ENCODE assay signal across 1 cellular context in the genomic region with DNA sequence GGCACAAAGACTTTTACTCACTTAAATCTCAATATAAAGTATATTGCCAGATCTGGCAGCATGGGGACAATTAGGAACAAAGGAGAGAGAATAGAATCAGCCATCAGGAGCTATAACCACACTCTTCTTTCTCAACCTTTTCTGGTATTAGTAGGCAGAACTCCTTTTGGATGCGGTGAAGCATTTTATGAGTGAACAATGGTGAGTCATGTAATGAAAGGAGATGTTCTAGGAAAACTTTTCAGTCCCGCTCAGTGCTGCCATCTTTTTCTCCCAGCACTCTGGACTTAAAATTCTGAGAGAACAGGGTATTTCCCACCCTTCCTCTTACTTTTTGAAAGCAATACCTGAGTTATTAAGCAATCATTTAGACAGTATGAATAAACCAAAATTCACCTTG.
TF ChIP-seq lines count a peak whose summit lies in the region.

No MANE protein-coding gene starts in this region.

TF ChIP-seq in IMR-90, 13 proteins besides CTCF, POLR2A, EP300 and RAD21:
- no peak for TF ChIP-seq MXI1 (IDR thresholded peaks at IDR 0.05; ENCODE audit: borderline replicate concordance, low read depth, low read length)
- TF ChIP-seq, protein P1, sequence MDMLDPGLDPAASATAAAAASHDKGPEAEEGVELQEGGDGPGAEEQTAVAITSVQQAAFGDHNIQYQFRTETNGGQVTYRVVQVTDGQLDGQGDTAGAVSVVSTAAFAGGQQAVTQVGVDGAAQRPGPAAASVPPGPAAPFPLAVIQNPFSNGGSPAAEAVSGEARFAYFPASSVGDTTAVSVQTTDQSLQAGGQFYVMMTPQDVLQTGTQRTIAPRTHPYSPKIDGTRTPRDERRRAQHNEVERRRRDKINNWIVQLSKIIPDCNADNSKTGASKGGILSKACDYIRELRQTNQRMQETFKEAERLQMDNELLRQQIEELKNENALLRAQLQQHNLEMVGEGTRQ (IDR thresholded peaks at IDR 0.05; ENCODE audit: low read depth, low read length), result no peak
- no peak for TF ChIP-seq RCOR1 (IDR thresholded peaks at IDR 0.05; ENCODE audit: insufficient replicate concordance, low read length)
- no peak for TF ChIP-seq NFE2L2 (IDR thresholded peaks at IDR 0.05; ENCODE audit: low read depth, low read length)
- TF ChIP-seq RFX5 (IDR thresholded peaks at IDR 0.05; ENCODE audit: low read depth, low read length), result no peak
- no peak for TF ChIP-seq CHD1 (IDR thresholded peaks at IDR 0.05; ENCODE audit: low read depth, low read length)
- no peak for TF ChIP-seq SMC3 (IDR thresholded peaks at IDR 0.05; ENCODE audit: low read depth, low read length)
